Comparison of ENCODE assay signal across 22 cellular contexts in genomic region chr2:20647764-20648164, GRCh38. TPM values are rescaled to one million over a fixed set of nuclear protein-coding genes. Genes with fewer than 3 reads are reported as not detected.
DNase-seq lines count a peak whose midpoint lies in the region; ATAC-seq and TF ChIP-seq lines count a peak whose summit lies in the region.
"Had no signal": no experiment of that assay in that cellular context is flagged by ENCODE, and none has a peak within 500 bp of the region (broad histone marks: within the 10 kb centered on the region; RNA-seq: fewer than 3 reads in every experiment).

No MANE protein-coding gene starts in this region.

- H3K4me3 Mint-ChIP-seq in chondrocyte (ENCODE audit: unreplicated experiment) (no peak overlapping the region), naive B cell (peak overlapping the region in 7 of 8 donors; percentile 27 to 84 (median 58)), type B pancreatic cell (peak overlapping the region; percentile 37)
- H3K4me3 Mint-ChIP-seq: activated CD8-positive, alpha-beta T cell treated with anti-CD3 and anti-CD28 coated beads for 36 hours; neural progenitor cell had no signal

- H3K27me3 Mint-ChIP-seq in chondrocyte (ENCODE audit: low read depth): no peaks in the 10 kb centered on the region
- peaks cover 0 to 5% (median 0%) of the 10 kb centered on the region in 3 donors for H3K27me3 Mint-ChIP-seq in naive B cell
- H3K27me3 Mint-ChIP-seq in type B pancreatic cell: peaks cover 1% of the 10 kb centered on the region
- H3K27me3 Mint-ChIP-seq: activated CD8-positive, alpha-beta T cell treated with anti-CD3 and anti-CD28 coated beads for 36 hours had no signal

- H3K9me3 Mint-ChIP-seq in chondrocyte (ENCODE audit: low read depth) (no peaks in the 10 kb centered on the region), naive B cell (no peaks in the 10 kb centered on the region), type B pancreatic cell (no peaks in the 10 kb centered on the region)
- H3K9me3 Mint-ChIP-seq: activated CD8-positive, alpha-beta T cell treated with anti-CD3 and anti-CD28 coated beads for 36 hours; neural progenitor cell had no signal

- H3K27ac Mint-ChIP-seq in chondrocyte (ENCODE audit: unreplicated experiment): no peak overlapping the region
- peak overlapping the region; percentile 88 to 100 (median 93) for H3K27ac Mint-ChIP-seq in naive B cell
- H3K27ac Mint-ChIP-seq in type B pancreatic cell: no peak overlapping the region
- H3K27ac Mint-ChIP-seq: activated CD8-positive, alpha-beta T cell treated with anti-CD3 and anti-CD28 coated beads for 36 hours; neural progenitor cell had no signal

- H3K36me3 Mint-ChIP-seq in chondrocyte (ENCODE audit: low read depth): peaks cover 14% of the 10 kb centered on the region
- peaks cover 0 to 18% of the 10 kb centered on the region in 2 donors for H3K36me3 Mint-ChIP-seq in naive B cell
- H3K36me3 Mint-ChIP-seq in type B pancreatic cell: no peaks in the 10 kb centered on the region

- intact Hi-C loops in Right ventricle myocardium inferior (cut with DNase I) (no loop called here), left ventricle myocardium superior (cut with micrococcal nuclease) (no loop called here)

- ATAC-seq in Right ventricle myocardium inferior (no peak), left ventricle myocardium superior (no peak), naive B cell (ENCODE audit: low read depth in 2 of 2) (no peak), GM19395 (IDR thresholded peaks at IDR 0.05; ENCODE audit: unreplicated experiment) (no peak)
- ATAC-seq: A549; activated CD8-positive, alpha-beta T cell treated with anti-CD3 and anti-CD28 coated beads for 36 hours; foreskin keratinocyte; Panc1; sciatic nerve had no signal

- H3K4me1 Mint-ChIP-seq in chondrocyte (ENCODE audit: low read depth): peaks cover 48% of the 10 kb centered on the region
- peaks cover 49 to 50% (median 50%) of the 10 kb centered on the region in 3 donors for H3K4me1 Mint-ChIP-seq in naive B cell
- H3K4me1 Mint-ChIP-seq in type B pancreatic cell (ENCODE audit: unreplicated experiment): peaks cover 26% of the 10 kb centered on the region

- TF ChIP-seq CTCF in chondrocyte (IDR thresholded peaks at IDR 0.05) (no peak), type B pancreatic cell (conservative IDR thresholded peaks at IDR 0.05) (no peak)

- peak; percentile 35 for DNase-seq in Right ventricle myocardium inferior (ENCODE audit: missing footprints)
- DNase-seq in left ventricle myocardium superior: no peak
- DNase-seq in chondrocyte (ENCODE audit: low spot score): peak; percentile 42
- peak; percentile 53 for DNase-seq in naive B cell
- no peak for DNase-seq in type B pancreatic cell (ENCODE audit: extremely low spot score, unreplicated experiment)
- DNase-seq in activated gamma-delta T cell (lab: John Stamatoyannopoulos, UW): no peak
- DNase-seq in RPMI8226: no peak
- DNase-seq: activated CD4-positive, alpha-beta T cell treated with anti-CD3 and anti-CD28 coated beads for 1 hour; activated CD8-positive, alpha-beta T cell treated with anti-CD3 and anti-CD28 coated beads for 36 hours; activated effector memory CD4-positive, alpha-beta T cell treated with Interleukin-2 at 50 U/mL for 16 hours; foreskin keratinocyte; Kasumi-1; NCI-H1092 treated with DMSO at 0.1 percent for 48 hours; NCI-H2081; stimulated activated CD8-positive, alpha-beta memory T cell treated with anti-CD3 and anti-CD28 coated beads, Interleukin-4, amount 100 ng/mL, for 48 hours; T-helper 1 cell had no signal

RNA-seq across cellular contexts. Expression of gene HS1BP3, which starts 3.1 kb away (rescaled TPM):
- total RNA-seq in Right ventricle myocardium inferior: 20.1 TPM
- total RNA-seq in left ventricle myocardium superior: 20.2 TPM
- total RNA-seq in chondrocyte: 24.6 to 33.8 TPM (median 33.2 TPM) in 3 replicates
- 10 to 100 TPM; 10.8 to 23.3 (median 16.0) TPM for polyA plus RNA-seq in naive B cell (ENCODE audit: low read depth in 6 of 6)
- total RNA-seq in type B pancreatic cell (ENCODE audit: low replicate concordance): 22.1 and 24.3 TPM in 2 replicates

RNA-seq across cellular contexts. Expression of gene GDF7, which starts 19.2 kb away (rescaled TPM):
- total RNA-seq in Right ventricle myocardium inferior: 0.46 TPM
- 0.32 TPM for total RNA-seq in left ventricle myocardium superior
- total RNA-seq in chondrocyte: 10.9 to 12.8 TPM (median 12.6 TPM) in 3 replicates
- polyA plus RNA-seq in naive B cell (ENCODE audit: low read depth in 6 of 6): under 1 TPM in 5 of 6 donors, not detected in 1; 0.17 to 0.77 (median 0.34) TPM
- 0.31 and 24.3 TPM in 2 replicates for total RNA-seq in type B pancreatic cell (ENCODE audit: low replicate concordance)
- total RNA-seq: activated CD8-positive, alpha-beta T cell treated with anti-CD3 and anti-CD28 coated beads for 36 hours; epithelial cell of proximal tubule; foreskin keratinocyte had no signal
- polyA plus RNA-seq: foreskin keratinocyte had no signal

Comparison
In these comparisons a context has a peak if more than half of its experiments do, and no peak if none do; other contexts are left out.
1. DNase-seq: peak in Right ventricle myocardium inferior (single experiment), chondrocyte (single experiment) and naive B cell (single experiment); none in left ventricle myocardium superior (single experiment), type B pancreatic cell (single experiment), activated gamma-delta T cell (single experiment) and RPMI8226 (single experiment).
2. H3K27ac Mint-ChIP-seq: peak in naive B cell (6 of 6); none in chondrocyte (single experiment) and type B pancreatic cell (single experiment).